In the genomic region with DNA sequence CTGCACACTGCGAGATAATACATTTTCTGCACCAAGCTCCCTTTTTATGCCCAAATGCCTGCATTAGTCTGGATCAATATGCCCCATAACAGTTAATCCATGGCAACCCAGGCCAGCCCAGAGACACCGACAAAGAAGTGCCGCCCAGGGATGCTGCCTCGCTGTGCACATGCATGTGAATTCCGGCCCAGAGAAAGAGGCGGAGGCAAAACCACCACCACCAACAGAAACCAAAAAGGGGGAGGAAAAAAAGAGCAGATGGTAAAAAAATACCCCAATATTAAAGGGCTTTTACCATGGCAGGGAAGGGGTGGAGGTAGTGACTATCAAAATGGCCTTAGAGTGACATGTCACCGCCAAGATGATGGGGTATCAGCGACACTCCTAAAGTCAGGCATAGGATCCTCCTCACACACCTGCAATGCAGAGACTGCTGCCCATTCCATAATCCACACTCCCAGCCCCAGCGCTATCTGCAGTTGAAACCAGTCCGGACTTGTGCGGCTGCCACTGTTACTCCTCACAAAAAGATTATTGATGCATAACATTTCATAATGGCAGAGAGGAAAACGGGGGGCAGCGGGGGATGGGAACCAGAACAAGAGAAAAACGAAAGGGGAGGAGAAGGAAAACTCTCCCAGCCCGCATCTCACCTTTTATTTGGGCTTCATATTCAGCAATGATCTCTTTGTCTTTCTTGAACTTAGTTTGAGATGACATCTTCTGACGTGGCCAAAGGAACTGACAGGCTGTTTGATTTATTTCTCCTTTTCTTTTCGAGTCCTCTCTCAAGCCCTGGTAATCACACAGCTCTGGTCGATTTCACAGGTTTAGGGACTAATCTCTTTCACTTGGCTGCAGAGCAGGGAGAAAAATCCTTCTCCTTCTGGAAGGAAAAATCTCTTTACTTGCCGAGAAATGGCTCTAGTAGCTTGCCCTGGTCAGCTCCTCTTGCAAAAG, we compare ENCODE assay signal across 8 cellular contexts. TPM values are rescaled to one million over a fixed set of nuclear protein-coding genes. Genes with fewer than 3 reads are reported as not detected.
DNase-seq lines count a peak whose midpoint lies in the region; ATAC-seq lines count a peak whose summit lies in the region.

No MANE protein-coding gene starts in this region.

- no peak for ATAC-seq in activated naive CD8-positive, alpha-beta T cell treated with anti-CD3 and anti-CD28 coated beads, Interleukin-2, amount 10 ng/mL, durations not matched to agents 7 days and 5 days (ENCODE audit: low read depth)
- ATAC-seq in left colon, result peak; percentile 44
- ATAC-seq in GM21360 (IDR thresholded peaks at IDR 0.05; ENCODE audit: unreplicated experiment), result no peak

- peak in 3 of 5 donors; percentile 2 to 5 (median 5) for DNase-seq in CD4-positive, alpha-beta memory T cell
- no peak for DNase-seq in activated naive CD8-positive, alpha-beta T cell treated with anti-CD3 and anti-CD28 coated beads, Interleukin-2, amount 10 ng/mL, durations not matched to agents 7 days and 5 days
- DNase-seq in left colon, result peak in 1 of 2 donors; percentile 32
- no peak for DNase-seq in cortex of kidney (lab: John Stamatoyannopoulos, UW)
- DNase-seq in inferior parietal cortex (ENCODE audit: extremely low spot score), result no peak

- peaks cover 14 to 33% (median 19%) of the 10 kb centered on the region in 4 donors for H3K4me1 Mint-ChIP-seq in CD4-positive, alpha-beta memory T cell
- peaks cover 22% of the 10 kb centered on the region for H3K4me1 Mint-ChIP-seq in activated naive CD8-positive, alpha-beta T cell treated with anti-CD3 and anti-CD28 coated beads, Interleukin-2, amount 10 ng/mL, durations not matched to agents 7 days and 5 days

- H3K9ac ChIP-seq in subcutaneous abdominal adipose tissue (ENCODE audit: low read length in 5 of 5), result peak overlapping the region in 3 of 5 donors; percentile 13 to 75 (median 60)

- no peak overlapping the region for H3K27ac ChIP-seq in CD4-positive, alpha-beta memory T cell (ENCODE audit: low read depth, low read length)
- H3K27ac ChIP-seq in KOPT-K1 (ENCODE audit: low read depth, low read length, poor library complexity, severe bottlenecking) (peak overlapping the region; percentile 31), subcutaneous abdominal adipose tissue (ENCODE audit: low read depth, low read length) (no peak overlapping the region)

- H3K4me3 ChIP-seq in CD4-positive, alpha-beta memory T cell (ENCODE audit: low read length in 2 of 2), result peak overlapping the region; percentile 55 to 64
- peak overlapping the region; percentile 70 to 88 (median 76) for H3K4me3 ChIP-seq in subcutaneous abdominal adipose tissue (ENCODE audit: low read depth in 1 of 5, low read length in 5 of 5)

- H3K4me1 ChIP-seq in CD4-positive, alpha-beta memory T cell (ENCODE audit: insufficient read depth, low read length), result peaks cover 20% of the 10 kb centered on the region
- H3K4me1 ChIP-seq in subcutaneous abdominal adipose tissue (ENCODE audit: control insufficient read depth in 5 of 5, insufficient read depth in 5 of 5, low read length in 5 of 5), result peaks cover 0 to 30% (median 25%) of the 10 kb centered on the region in 5 donors

- no peaks in the 10 kb centered on the region for H3K36me3 ChIP-seq in CD4-positive, alpha-beta memory T cell (ENCODE audit: insufficient read depth, low read length)
- no peaks in the 10 kb centered on the region for H3K36me3 ChIP-seq in KOPT-K1 (ENCODE audit: insufficient read depth, low read length)
- H3K36me3 ChIP-seq in subcutaneous abdominal adipose tissue (ENCODE audit: control insufficient read depth in 5 of 5, insufficient read depth in 5 of 5, low read length in 5 of 5), result no peaks in the 10 kb centered on the region

- no peaks in the 10 kb centered on the region for H3K9me3 Mint-ChIP-seq in CD4-positive, alpha-beta memory T cell
- no peaks in the 10 kb centered on the region for H3K9me3 Mint-ChIP-seq in activated naive CD8-positive, alpha-beta T cell treated with anti-CD3 and anti-CD28 coated beads, Interleukin-2, amount 10 ng/mL, durations not matched to agents 7 days and 5 days

- H3K27me3 ChIP-seq in CD4-positive, alpha-beta memory T cell (ENCODE audit: insufficient read depth, low read length), result no peaks in the 10 kb centered on the region
- H3K27me3 ChIP-seq in subcutaneous abdominal adipose tissue (ENCODE audit: control insufficient read depth in 5 of 5, insufficient read depth in 4 of 5, low read length in 5 of 5), result peaks cover 0 to 8% (median 3%) of the 10 kb centered on the region in 5 donors

- H3K9me3 ChIP-seq in CD4-positive, alpha-beta memory T cell (ENCODE audit: control insufficient read depth in 1 of 2, low read length in 2 of 2), result no peaks in the 10 kb centered on the region
- H3K9me3 ChIP-seq in KOPT-K1 (ENCODE audit: insufficient read depth, low read length, poor library complexity, severe bottlenecking) (no peaks in the 10 kb centered on the region), subcutaneous abdominal adipose tissue (ENCODE audit: control insufficient read depth in 5 of 5, low read length in 5 of 5) (no peaks in the 10 kb centered on the region)

- H3K4me3 Mint-ChIP-seq in CD4-positive, alpha-beta memory T cell, result peak overlapping the region; percentile 82 to 94 (median 90)
- H3K4me3 Mint-ChIP-seq in activated naive CD8-positive, alpha-beta T cell treated with anti-CD3 and anti-CD28 coated beads, Interleukin-2, amount 10 ng/mL, durations not matched to agents 7 days and 5 days, result peak overlapping the region; percentile 90

- CTCF ChIA-PET in CD4-positive, alpha-beta memory T cell (lab: Charles Lee; ENCODE audit: partially characterized antibody), result interaction anchor here (0.8 to 2.7 kb wide), 10 partner anchors 8 to 286 kb away, joined by 3 to 11 read pairs (median 3); partner anchors contain the start of gene RAD18

- H3K27ac Mint-ChIP-seq in CD4-positive, alpha-beta memory T cell, result peak overlapping the region in 6 of 7 donors; percentile 17 to 81 (median 57)
- H3K27ac Mint-ChIP-seq in activated naive CD8-positive, alpha-beta T cell treated with anti-CD3 and anti-CD28 coated beads, Interleukin-2, amount 10 ng/mL, durations not matched to agents 7 days and 5 days, result peak overlapping the region; percentile 72

- H3K27me3 Mint-ChIP-seq in CD4-positive, alpha-beta memory T cell, result peaks cover 5% of the 10 kb centered on the region in 2 donors
- peaks cover 11% of the 10 kb centered on the region for H3K27me3 Mint-ChIP-seq in activated naive CD8-positive, alpha-beta T cell treated with anti-CD3 and anti-CD28 coated beads, Interleukin-2, amount 10 ng/mL, durations not matched to agents 7 days and 5 days

- POLR2A ChIA-PET in CD4-positive, alpha-beta memory T cell (lab: Charles Lee; ENCODE audit: partially characterized antibody), result interaction anchor here (0.7 to 1.0 kb wide), 2 partner anchors 80 to 273 kb away, joined by 3 to 4 read pairs; no protein-coding TSS in a partner anchor
- POLR2A ChIA-PET in activated naive CD8-positive, alpha-beta T cell treated with anti-CD3 and anti-CD28 coated beads, Interleukin-2, amount 10 ng/mL, durations not matched to agents 7 days and 5 days (lab: Charles Lee), result interaction anchor here (1.3 kb wide), 1 partner anchor 149 kb away, joined by 4 read pairs; the partner anchor contains the start of gene SETD5

- intact Hi-C loops in CD4-positive, alpha-beta memory T cell (cut with micrococcal nuclease), result loop anchor here (1.0 to 5.0 kb wide), 3 partner anchors 54 to 277 kb away; no protein-coding TSS in a partner anchor
- intact Hi-C loops in left colon (cut with DNase I, micrococcal nuclease), result no loop called here

- no peaks in the 10 kb centered on the region for H3K36me3 Mint-ChIP-seq in CD4-positive, alpha-beta memory T cell
- H3K36me3 Mint-ChIP-seq in activated naive CD8-positive, alpha-beta T cell treated with anti-CD3 and anti-CD28 coated beads, Interleukin-2, amount 10 ng/mL, durations not matched to agents 7 days and 5 days, result peaks cover 2% of the 10 kb centered on the region

RNA-seq across cellular contexts. Expression of gene SRGAP3, which starts 0.9 kb away (rescaled TPM):
- total RNA-seq in CD4-positive, alpha-beta memory T cell, result 1 to 10 TPM; 2.2 to 2.4 TPM
- 1 to 10 TPM in 1 of 2 donors, under 1 TPM in 1; 0.35 to 1.2 TPM for polyA plus RNA-seq in CD4-positive, alpha-beta memory T cell
- total RNA-seq in activated naive CD8-positive, alpha-beta T cell treated with anti-CD3 and anti-CD28 coated beads, Interleukin-2, amount 10 ng/mL, durations not matched to agents 7 days and 5 days, result 1 to 10 TPM; 4.9 to 5.5 TPM
- total RNA-seq in left colon, result 1 to 10 TPM; 7.9 to 8.0 TPM

Comparison
In these comparisons a context has a peak if more than half of its experiments do, and no peak if none do; other contexts are left out.
1. DNase-seq: peak in CD4-positive, alpha-beta memory T cell (3 of 5); none in activated naive CD8-positive, alpha-beta T cell treated with anti-CD3 and anti-CD28 coated beads, Interleukin-2, amount 10 ng/mL, durations not matched to agents 7 days and 5 days (single experiment), cortex of kidney (single experiment) and inferior parietal cortex (single experiment).